In genomic region chr10:34127676-34128075, GRCh38 we compare ENCODE assay signal across 28 cellular contexts.
DNase-seq lines count a peak whose midpoint lies in the region; ATAC-seq, FAIRE-seq and TF ChIP-seq lines count a peak whose summit lies in the region.
"Had no signal": no experiment of that assay in that cellular context is flagged by ENCODE, and none has a peak within 500 bp of the region (broad histone marks: within the 10 kb centered on the region; RNA-seq: fewer than 3 reads in every experiment).

No MANE protein-coding gene starts in this region.

- no peak overlapping the region for H3K4me3 Mint-ChIP-seq in activated CD4-positive, alpha-beta memory T cell treated with anti-CD3 and anti-CD28 coated beads, Interleukin-2, amount 10 ng/mL, durations not matched to agents 7 days and 5 days
- H3K4me3 Mint-ChIP-seq: CD14-positive monocyte; CD4-positive, alpha-beta memory T cell; CD4-positive, CD25-positive, alpha-beta regulatory T cell; CD8-positive, alpha-beta memory T cell had no signal

- peak; percentile 23 for FAIRE-seq in HTR-8/SVneo (lab: Jason Lieb, UNC)
- FAIRE-seq: A204.1, GM12878, GM12892, GM18507 had no signal

- H3K4me1 Mint-ChIP-seq in activated CD4-positive, alpha-beta memory T cell treated with anti-CD3 and anti-CD28 coated beads, Interleukin-2, amount 10 ng/mL, durations not matched to agents 7 days and 5 days, result peaks cover 3% of the 10 kb centered on the region
- H3K4me1 Mint-ChIP-seq: CD14-positive monocyte; CD4-positive, CD25-positive, alpha-beta regulatory T cell had no signal

- no peak overlapping the region for H3K27ac Mint-ChIP-seq in activated CD4-positive, alpha-beta memory T cell treated with anti-CD3 and anti-CD28 coated beads, Interleukin-2, amount 10 ng/mL, durations not matched to agents 7 days and 5 days
- H3K27ac Mint-ChIP-seq: CD14-positive monocyte; CD4-positive, alpha-beta memory T cell; CD4-positive, CD25-positive, alpha-beta regulatory T cell; CD8-positive, alpha-beta memory T cell had no signal

- CTCF ChIA-PET in activated CD4-positive, alpha-beta memory T cell treated with anti-CD3 and anti-CD28 coated beads, Interleukin-2, amount 10 ng/mL, durations not matched to agents 7 days and 5 days (lab: Charles Lee), result no interaction called here

- POLR2A ChIA-PET in activated CD4-positive, alpha-beta memory T cell treated with anti-CD3 and anti-CD28 coated beads, Interleukin-2, amount 10 ng/mL, durations not matched to agents 7 days and 5 days (lab: Charles Lee), result no interaction called here

- DNase-seq in HTR-8/SVneo (ENCODE audit: insufficient read length, low spot score), result no peak
- peak; percentile 60 for DNase-seq in epithelial cell of esophagus (ENCODE audit: low read depth)
- peak; percentile 46 to 57 for DNase-seq in foreskin keratinocyte
- DNase-seq in activated CD4-positive, CD25-positive, alpha-beta regulatory T cell treated with anti-CD3 and anti-CD28 coated beads, Interleukin-2, amount 50 U/mL, for 72 hours, result no peak
- DNase-seq in activated CD4-positive, alpha-beta memory T cell treated with anti-CD3 and anti-CD28 coated beads, Interleukin-2, amount 10 ng/mL, durations not matched to agents 7 days and 5 days, result no peak
- DNase-seq in omental fat pad (ENCODE audit: low spot score), result no peak
- DNase-seq in foreskin melanocyte, result no peak
- DNase-seq: 8988T; ACHN; BE2C; C1 segment of cervical spinal cord; CD4-positive, alpha-beta memory T cell; CD4-positive, CD25-positive, alpha-beta regulatory T cell; CD8-positive, alpha-beta memory T cell; COR-L47; DMS 273 treated with DMSO at 0.1 percent for 48 hours; DMS153; DMS53; DMS79; DND-41; EL; GDM1 had no signal

- H3K27me3 Mint-ChIP-seq in activated CD4-positive, alpha-beta memory T cell treated with anti-CD3 and anti-CD28 coated beads, Interleukin-2, amount 10 ng/mL, durations not matched to agents 7 days and 5 days, result peaks cover 3% of the 10 kb centered on the region
- H3K27me3 Mint-ChIP-seq: CD4-positive, CD25-positive, alpha-beta regulatory T cell; CD8-positive, alpha-beta memory T cell had no signal

- no peaks in the 10 kb centered on the region for H3K4me1 ChIP-seq in foreskin keratinocyte
- H3K4me1 ChIP-seq: BE2C had no signal

- no peak overlapping the region for H3K4me3 ChIP-seq in epithelial cell of esophagus (ENCODE audit: low read length)
- H3K4me3 ChIP-seq: BLaER1, GM12878 had no signal

- H3K36me3 Mint-ChIP-seq in activated CD4-positive, alpha-beta memory T cell treated with anti-CD3 and anti-CD28 coated beads, Interleukin-2, amount 10 ng/mL, durations not matched to agents 7 days and 5 days (ENCODE audit: low read depth), result no peaks in the 10 kb centered on the region
- H3K36me3 Mint-ChIP-seq: CD14-positive monocyte; CD4-positive, alpha-beta memory T cell; CD4-positive, CD25-positive, alpha-beta regulatory T cell; CD8-positive, alpha-beta memory T cell had no signal

- no peak overlapping the region for H3K27ac ChIP-seq in foreskin keratinocyte
- H3K27ac ChIP-seq: BLaER1 had no signal

- no peak for ATAC-seq in foreskin keratinocyte
- ATAC-seq in omental fat pad (ENCODE audit: low FRiP score), result no peak
- ATAC-seq: GM12878 had no signal

- no peaks in the 10 kb centered on the region for H3K9me3 Mint-ChIP-seq in activated CD4-positive, alpha-beta memory T cell treated with anti-CD3 and anti-CD28 coated beads, Interleukin-2, amount 10 ng/mL, durations not matched to agents 7 days and 5 days

- no peaks in the 10 kb centered on the region for H3K27me3 ChIP-seq in foreskin keratinocyte
- H3K27me3 ChIP-seq: BE2C, BLaER1 had no signal

- no peak for TF ChIP-seq CTCF in epithelial cell of esophagus (IDR thresholded peaks at IDR 0.05; ENCODE audit: insufficient read depth, low read depth, low read length, missing control alignments)
- no peak for TF ChIP-seq CTCF in foreskin keratinocyte (conservative IDR thresholded peaks at IDR 0.05)
- TF ChIP-seq CTCF in omental fat pad (IDR thresholded peaks at IDR 0.05), result no peak

Comparison
In these comparisons a context has a peak if more than half of its experiments do, and no peak if none do; other contexts are left out.
1. DNase-seq: peak in epithelial cell of esophagus (single experiment) and foreskin keratinocyte (2 of 2); none in HTR-8/SVneo (single experiment), activated CD4-positive, CD25-positive, alpha-beta regulatory T cell treated with anti-CD3 and anti-CD28 coated beads, Interleukin-2, amount 50 U/mL, for 72 hours (single experiment), activated CD4-positive, alpha-beta memory T cell treated with anti-CD3 and anti-CD28 coated beads, Interleukin-2, amount 10 ng/mL, durations not matched to agents 7 days and 5 days (single experiment), omental fat pad (single experiment) and foreskin melanocyte (single experiment).